In the genomic region with DNA sequence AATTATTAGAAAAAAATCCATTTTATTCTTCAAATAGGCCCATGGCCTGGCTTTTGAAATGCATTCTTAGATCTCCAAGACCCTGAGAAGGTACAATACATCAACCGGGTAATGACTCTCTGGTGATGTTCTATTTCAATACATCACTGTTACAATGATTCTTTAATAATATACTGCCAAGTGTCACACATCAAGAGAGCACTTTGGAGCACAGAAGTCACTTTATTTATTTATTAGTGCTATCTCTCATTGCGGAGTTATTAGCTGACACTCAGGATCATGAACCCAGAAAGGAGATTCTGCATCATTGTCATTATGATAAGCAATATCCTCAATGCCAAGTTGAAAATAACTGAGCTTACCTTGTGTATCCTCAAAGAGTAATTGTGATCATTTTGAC, we compare ENCODE assay signal across 3 cellular contexts.
"Had no signal": no experiment of that assay in that cellular context is flagged by ENCODE, and none has a peak within 500 bp of the region (broad histone marks: within the 10 kb centered on the region; RNA-seq: fewer than 3 reads in every experiment).

No MANE protein-coding gene starts in this region.

- H3K4me3 ChIP-seq: GM12878 had no signal

- DNase-seq: GDM1, GF-D8 had no signal

- ATAC-seq: GM12878 had no signal
